In the genomic region with DNA sequence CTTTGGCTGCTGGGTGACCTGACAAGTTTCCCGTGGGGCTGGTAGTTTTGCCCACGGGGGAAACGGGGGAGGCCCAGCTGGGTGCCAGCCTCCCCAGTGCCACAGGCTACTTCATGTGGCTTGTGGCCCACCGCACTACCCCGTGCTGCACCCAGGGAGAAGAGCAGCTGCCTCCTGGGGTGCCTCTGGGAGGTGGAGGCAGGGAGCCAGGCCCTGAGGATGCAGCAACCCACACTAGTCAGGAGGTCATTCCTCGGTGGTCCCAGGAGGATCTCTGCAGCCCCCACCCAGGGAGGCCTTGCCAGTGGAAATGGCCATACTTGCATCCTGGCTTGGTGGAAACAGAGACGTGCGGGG, we compare ENCODE assay signal across 10 cellular contexts. TPM values are rescaled to one million over a fixed set of nuclear protein-coding genes. Genes with fewer than 3 reads are reported as not detected.
DNase-seq lines count a peak whose midpoint lies in the region; ATAC-seq and TF ChIP-seq lines count a peak whose summit lies in the region.
"Had no signal": no experiment of that assay in that cellular context is flagged by ENCODE, and none has a peak within 500 bp of the region (broad histone marks: within the 10 kb centered on the region; RNA-seq: fewer than 3 reads in every experiment).

No MANE protein-coding gene starts in this region.

- H3K9me3 ChIP-seq in SK-N-SH (no peaks in the 10 kb centered on the region), hepatocyte (ENCODE audit: low read depth) (no peaks in the 10 kb centered on the region)

- H3K4me1 ChIP-seq in SK-N-SH (ENCODE audit: control insufficient read depth in 1 of 2, insufficient read depth in 2 of 2, low read depth in 1 of 2, low read length in 1 of 2) = peaks cover 20 to 43% of the 10 kb centered on the region in 2 experiments; a peak in 2 of 4 replicates
- peaks cover 49% of the 10 kb centered on the region for H3K4me1 ChIP-seq in hepatocyte (ENCODE audit: insufficient read depth)

- no peak overlapping the region for H3K4me2 ChIP-seq in SK-N-SH
- H3K4me2 ChIP-seq in hepatocyte = peak overlapping the region; percentile 95

- no peak for ATAC-seq in SK-N-SH treated with all-trans-retinoic acid at 6 μM for 48 hours
- no peak for ATAC-seq in activated T-cell treated with anti-CD3 and anti-CD28 coated beads, Interleukin-2, amount 50 U/mL, for 72 hours (replicated peaks in 1 of 2)
- no peak for ATAC-seq in stimulated activated naive CD8-positive, alpha-beta T cell treated with anti-CD3 and anti-CD28 coated beads, Interleukin-15, Interleukin-2, amounts not matched to agents 100 U/mL and 50 U/mL, for 24 hours
- ATAC-seq in GM19023 (IDR thresholded peaks at IDR 0.05; ENCODE audit: unreplicated experiment) = no peak

- 90% methylated on average over 5 of the region's 8 CpGs for WGBS in SK-N-SH (ENCODE audit: low lambda C conversion rate)
- 80% methylated on average over 7 of the region's 8 CpGs for WGBS in hepatocyte (ENCODE audit: low lambda C conversion rate, missing lambda C conversion rate)

- H3K79me2 ChIP-seq in SK-N-SH (ENCODE audit: insufficient read depth) (peaks cover 31% of the 10 kb centered on the region), hepatocyte (peaks cover 35% of the 10 kb centered on the region)

- H3K27me3 Mint-ChIP-seq in activated T-cell treated with anti-CD3 and anti-CD28 coated beads, Interleukin-2, amount 50 U/mL, for 72 hours (ENCODE audit: low read depth) = no peaks in the 10 kb centered on the region

- TF ChIP-seq RAD21 in SK-N-SH (IDR thresholded peaks at IDR 0.05; ENCODE audit: low read length) = no peak

- TF ChIP-seq EP300 in SK-N-SH (IDR thresholded peaks at IDR 0.05; ENCODE audit: borderline replicate concordance in 1 of 2, low read depth in 1 of 2, low read length in 1 of 2) = no peak

- H3K36me3 ChIP-seq in SK-N-SH (replicated peaks in 1 of 2; ENCODE audit: control insufficient read depth in 1 of 2, insufficient read depth in 2 of 2, low read length in 1 of 2) = peaks cover 5 to 16% of the 10 kb centered on the region in 2 experiments
- H3K36me3 ChIP-seq in hepatocyte (replicated peaks; ENCODE audit: insufficient read depth, low read depth) = no peaks in the 10 kb centered on the region

- no peaks in the 10 kb centered on the region for H3F3A ChIP-seq in SK-N-SH (replicated peaks; ENCODE audit: insufficient read depth)

- peak overlapping the region; percentile 95 to 96 for H3K4me3 Mint-ChIP-seq in activated T-cell treated with anti-CD3 and anti-CD28 coated beads, Interleukin-2, amount 50 U/mL, for 72 hours

- no peak overlapping the region for H3K9ac ChIP-seq in SK-N-SH

- H2AFZ ChIP-seq in SK-N-SH (ENCODE audit: low read depth) (no peak overlapping the region), hepatocyte (no peak overlapping the region)

- DNase-seq in SK-N-SH (peak; percentile 8), hepatocyte (ENCODE audit: low spot score) (no peak), NCI-H1417 (lab: John Stamatoyannopoulos, UW) (no peak), hippocampal formation (lab: John Stamatoyannopoulos, UW) (no peak)
- no peak for DNase-seq in activated T-cell treated with anti-CD3 and anti-CD28 coated beads, Interleukin-2, amount 50 U/mL, for 72 hours
- DNase-seq in stimulated activated naive CD8-positive, alpha-beta T cell treated with anti-CD3 and anti-CD28 coated beads, Interleukin-15, Interleukin-2, amounts not matched to agents 100 U/mL and 50 U/mL, for 24 hours = peak; percentile 39

- H3K27me3 ChIP-seq in SK-N-SH (ENCODE audit: insufficient read depth) (no peaks in the 10 kb centered on the region), hepatocyte (no peaks in the 10 kb centered on the region)

- peaks cover 10 to 18% of the 10 kb centered on the region in 2 donors for H3K36me3 Mint-ChIP-seq in activated T-cell treated with anti-CD3 and anti-CD28 coated beads, Interleukin-2, amount 50 U/mL, for 72 hours (ENCODE audit: insufficient read depth in 2 of 2)

- CTCF ChIA-PET in SK-N-SH (lab: Yijun Ruan, JAX) = no interaction called here

- TF ChIP-seq CTCF in SK-N-SH (IDR thresholded peaks at IDR 0.05) = no peak
- no peak for TF ChIP-seq CTCF in hepatocyte (IDR thresholded peaks at IDR 0.05; ENCODE audit: poor library complexity)

- H3K4me3 ChIP-seq in SK-N-SH (ENCODE audit: low read depth in 2 of 2, low read length in 1 of 2) (no peak overlapping the region), hepatocyte (no peak overlapping the region)

- H3K9me3 Mint-ChIP-seq in activated T-cell treated with anti-CD3 and anti-CD28 coated beads, Interleukin-2, amount 50 U/mL, for 72 hours = no peaks in the 10 kb centered on the region

- POLR2A ChIA-PET in SK-N-SH (lab: Yijun Ruan, JAX) = no interaction called here

- peaks cover 50% of the 10 kb centered on the region for H3K4me1 Mint-ChIP-seq in activated T-cell treated with anti-CD3 and anti-CD28 coated beads, Interleukin-2, amount 50 U/mL, for 72 hours (ENCODE audit: low read depth)

- peak overlapping the region; percentile 83 for H3K27ac Mint-ChIP-seq in activated T-cell treated with anti-CD3 and anti-CD28 coated beads, Interleukin-2, amount 50 U/mL, for 72 hours

- H3K27ac ChIP-seq in SK-N-SH (ENCODE audit: low read depth in 2 of 2, low read length in 1 of 2) (no peak overlapping the region), hepatocyte (peak overlapping the region; percentile 94)

- H3K9me2 ChIP-seq in SK-N-SH = no peaks in the 10 kb centered on the region
- H3K9me2 ChIP-seq in hepatocyte (replicated peaks; ENCODE audit: insufficient read depth) = no peaks in the 10 kb centered on the region

- H4K20me1 ChIP-seq in SK-N-SH (ENCODE audit: insufficient read depth) = peaks cover 7% of the 10 kb centered on the region
- peaks cover 43% of the 10 kb centered on the region for H4K20me1 ChIP-seq in hepatocyte (ENCODE audit: insufficient read depth, poor library complexity, severe bottlenecking)

TF ChIP-seq in SK-N-SH, 30 proteins besides CTCF, POLR2A, EP300 and RAD21:
- no peak for TF ChIP-seq EZH2phosphoT487 (IDR thresholded peaks at IDR 0.05; ENCODE audit: borderline replicate concordance, low read depth)
- TF ChIP-seq USF1 (IDR thresholded peaks at IDR 0.05; ENCODE audit: borderline replicate concordance, low read depth) = no peak
TF ChIP-seq in SK-N-SH: peak in this region for 0.

TF ChIP-seq in SK-N-SH treated with all-trans-retinoic acid at 6 μM for 48 hours, 23 proteins besides CTCF, POLR2A, EP300 and RAD21 (continues in another document):
- no peak for TF ChIP-seq BACH2 (CRISPR knock-in tag; IDR thresholded peaks at IDR 0.05; ENCODE audit: borderline replicate concordance)
- TF ChIP-seq PATZ1 (CRISPR knock-in tag; IDR thresholded peaks at IDR 0.05; ENCODE audit: borderline replicate concordance) = no peak
- TF ChIP-seq ESRRG (CRISPR knock-in tag; IDR thresholded peaks at IDR 0.05) = no peak

RNA-seq across cellular contexts. Expression of gene PIM3, which starts 3.5 kb away (rescaled TPM):
- polyA plus RNA-seq in SK-N-SH (2012; rRNA removed) = 9.9 and 15.3 TPM in 2 replicates
- 6.3 and 10.1 TPM in 2 replicates for polyA plus RNA-seq in SK-N-SH (2012; cell fraction: cytosol; rRNA removed)
- polyA plus RNA-seq in SK-N-SH (2012; cell fraction: nucleus; rRNA removed) = 22.4 and 23.7 TPM in 2 replicates
- total RNA-seq in activated T-cell treated with anti-CD3 and anti-CD28 coated beads, Interleukin-2, amount 50 U/mL, for 72 hours = 100 to 1,000 TPM; 209 to 236 TPM
- total RNA-seq in hepatocyte = 71.8 and 81.1 TPM in 2 replicates
- 131 and 138 TPM in 2 replicates for polyA plus RNA-seq in hepatocyte

RNA-seq across cellular contexts. Expression of gene CRELD2, which starts 45.7 kb away (rescaled TPM):
- polyA plus RNA-seq in SK-N-SH (2012; rRNA removed) = 92.5 and 113 TPM in 2 replicates
- 66.3 and 80.8 TPM in 2 replicates for polyA plus RNA-seq in SK-N-SH (2012; cell fraction: cytosol; rRNA removed)
- polyA plus RNA-seq in SK-N-SH (2012; cell fraction: nucleus; rRNA removed) = 104 and 142 TPM in 2 replicates
- total RNA-seq in activated T-cell treated with anti-CD3 and anti-CD28 coated beads, Interleukin-2, amount 50 U/mL, for 72 hours = 10 to 100 TPM; 24.4 to 33.2 TPM
- total RNA-seq in hepatocyte = 61.9 and 79.7 TPM in 2 replicates
- polyA plus RNA-seq in hepatocyte = 129 and 151 TPM in 2 replicates

RNA-seq across cellular contexts. Expression of gene ALG12, which starts 45.9 kb away (rescaled TPM):
- 7.5 and 9.9 TPM in 2 replicates for polyA plus RNA-seq in SK-N-SH (2012; rRNA removed)
- polyA plus RNA-seq in SK-N-SH (2012; cell fraction: cytosol; rRNA removed) = 6.0 and 8.3 TPM in 2 replicates
- 23.2 and 25.7 TPM in 2 replicates for polyA plus RNA-seq in SK-N-SH (2012; cell fraction: nucleus; rRNA removed)
- total RNA-seq in activated T-cell treated with anti-CD3 and anti-CD28 coated beads, Interleukin-2, amount 50 U/mL, for 72 hours = 10 to 100 TPM; 11.7 to 13.6 TPM
- 22.4 and 30.8 TPM in 2 replicates for total RNA-seq in hepatocyte
- 62.6 and 69.6 TPM in 2 replicates for polyA plus RNA-seq in hepatocyte

RNA-seq across cellular contexts. Expression of gene IL17REL, which starts 48.5 kb away (rescaled TPM):
- not detected in 2 replicates for polyA plus RNA-seq in SK-N-SH (2012; rRNA removed)
- not detected in 2 replicates for polyA plus RNA-seq in SK-N-SH (2012; cell fraction: cytosol; rRNA removed)
- polyA plus RNA-seq in SK-N-SH (2012; cell fraction: nucleus; rRNA removed) = 0.01 TPM in 1 of 2 replicates, not detected in the other
- total RNA-seq in activated T-cell treated with anti-CD3 and anti-CD28 coated beads, Interleukin-2, amount 50 U/mL, for 72 hours = 1 to 10 TPM in 1 of 2 donors, under 1 TPM in 1; 0.36 to 1.1 TPM
- total RNA-seq in hepatocyte = not detected in 2 replicates
- polyA plus RNA-seq in hepatocyte = not detected in 2 replicates
- total RNA-seq: A172 had no signal
- polyA plus RNA-seq: keratinocyte had no signal

Comparison
In these comparisons a context has a peak if more than half of its experiments do, and no peak if none do; other contexts are left out.
1. DNase-seq: peak in SK-N-SH (single experiment) and stimulated activated naive CD8-positive, alpha-beta T cell treated with anti-CD3 and anti-CD28 coated beads, Interleukin-15, Interleukin-2, amounts not matched to agents 100 U/mL and 50 U/mL, for 24 hours (single experiment); none in activated T-cell treated with anti-CD3 and anti-CD28 coated beads, Interleukin-2, amount 50 U/mL, for 72 hours (0 of 2), hepatocyte (single experiment), NCI-H1417 (0 of 3) and hippocampal formation (0 of 2).